In genomic region chr19:3129112-3129511, GRCh38 we compare ENCODE assay signal across 8 cellular contexts. TPM values are rescaled to one million over a fixed set of nuclear protein-coding genes. Genes with fewer than 3 reads are reported as not detected.
DNase-seq lines count a peak whose midpoint lies in the region; ATAC-seq and FAIRE-seq lines count a peak whose summit lies in the region.

No MANE protein-coding gene starts in this region.

- H3K27ac Mint-ChIP-seq in activated CD4-positive, alpha-beta T cell treated with anti-CD3 and anti-CD28 coated beads, Interleukin-2, amount 10 ng/mL, durations not matched to agents 7 days and 5 days = no peak overlapping the region
- H3K27ac Mint-ChIP-seq in stimulated activated naive B cell treated with anti-CD40 and anti-IgM and Interleukin-4, amounts not matched to agents 10 μg/mL and 1 μg/mL and 100 μg/mL, for 72 hours = no peak overlapping the region

- POLR2A ChIA-PET in activated CD4-positive, alpha-beta T cell treated with anti-CD3 and anti-CD28 coated beads, Interleukin-2, amount 10 ng/mL, durations not matched to agents 7 days and 5 days (lab: Charles Lee) = interaction anchor here (0.6 kb wide), 1 partner anchor 22 kb away, joined by 3 read pairs; no protein-coding TSS in a partner anchor

- H3K9me3 Mint-ChIP-seq in activated CD4-positive, alpha-beta T cell treated with anti-CD3 and anti-CD28 coated beads, Interleukin-2, amount 10 ng/mL, durations not matched to agents 7 days and 5 days = no peaks in the 10 kb centered on the region
- no peaks in the 10 kb centered on the region for H3K9me3 Mint-ChIP-seq in stimulated activated naive B cell treated with anti-CD40 and anti-IgM and Interleukin-4, amounts not matched to agents 10 μg/mL and 1 μg/mL and 100 μg/mL, for 72 hours

- peak; percentile 33 for DNase-seq in activated CD4-positive, alpha-beta T cell treated with anti-CD3 and anti-CD28 coated beads, Interleukin-2, amount 10 ng/mL, durations not matched to agents 7 days and 5 days
- DNase-seq in activated CD4-positive, alpha-beta T cell treated with anti-CD3 and anti-CD28 coated beads, Interleukin-2, amount 50 U/mL, for 48 hours = no peak
- peak; percentile 35 for DNase-seq in NCI-H1694 (lab: John Stamatoyannopoulos, UW)
- DNase-seq in stromal cell of bone marrow (ENCODE audit: low read depth) = peak; percentile 54
- no peak for DNase-seq in stimulated activated naive B cell treated with anti-CD40 and anti-IgM and Interleukin-4, amounts not matched to agents 10 μg/mL and 1 μg/mL and 100 μg/mL, for 72 hours
- no peak for DNase-seq in activated CD4-positive, alpha-beta T cell treated with anti-CD3 and anti-CD28 coated beads for 1 hour

- ATAC-seq in stimulated activated naive B cell treated with anti-CD40 and anti-IgM and Interleukin-4, amounts not matched to agents 10 μg/mL and 1 μg/mL and 100 μg/mL, for 72 hours (replicated peaks) = no peak
- ATAC-seq in GM19324 (IDR thresholded peaks at IDR 0.05; ENCODE audit: low FRiP score, unreplicated experiment) = no peak

- H3K27me3 Mint-ChIP-seq in activated CD4-positive, alpha-beta T cell treated with anti-CD3 and anti-CD28 coated beads, Interleukin-2, amount 10 ng/mL, durations not matched to agents 7 days and 5 days = peaks cover 5% of the 10 kb centered on the region
- H3K27me3 Mint-ChIP-seq in stimulated activated naive B cell treated with anti-CD40 and anti-IgM and Interleukin-4, amounts not matched to agents 10 μg/mL and 1 μg/mL and 100 μg/mL, for 72 hours = peaks cover 5 to 6% of the 10 kb centered on the region in 2 donors

- no peak overlapping the region for H3K4me3 Mint-ChIP-seq in activated CD4-positive, alpha-beta T cell treated with anti-CD3 and anti-CD28 coated beads, Interleukin-2, amount 10 ng/mL, durations not matched to agents 7 days and 5 days
- no peak overlapping the region for H3K4me3 Mint-ChIP-seq in stimulated activated naive B cell treated with anti-CD40 and anti-IgM and Interleukin-4, amounts not matched to agents 10 μg/mL and 1 μg/mL and 100 μg/mL, for 72 hours

- no peaks in the 10 kb centered on the region for H3K36me3 Mint-ChIP-seq in activated CD4-positive, alpha-beta T cell treated with anti-CD3 and anti-CD28 coated beads, Interleukin-2, amount 10 ng/mL, durations not matched to agents 7 days and 5 days (ENCODE audit: low read depth)
- H3K36me3 Mint-ChIP-seq in stimulated activated naive B cell treated with anti-CD40 and anti-IgM and Interleukin-4, amounts not matched to agents 10 μg/mL and 1 μg/mL and 100 μg/mL, for 72 hours = no peaks in the 10 kb centered on the region

- peaks cover 41% of the 10 kb centered on the region for H3K4me1 Mint-ChIP-seq in activated CD4-positive, alpha-beta T cell treated with anti-CD3 and anti-CD28 coated beads, Interleukin-2, amount 10 ng/mL, durations not matched to agents 7 days and 5 days
- peaks cover 28 to 37% of the 10 kb centered on the region in 2 donors for H3K4me1 Mint-ChIP-seq in stimulated activated naive B cell treated with anti-CD40 and anti-IgM and Interleukin-4, amounts not matched to agents 10 μg/mL and 1 μg/mL and 100 μg/mL, for 72 hours

- FAIRE-seq in endometrium (lab: Jason Lieb, UNC) = peak; percentile 75

- CTCF ChIA-PET in activated CD4-positive, alpha-beta T cell treated with anti-CD3 and anti-CD28 coated beads, Interleukin-2, amount 10 ng/mL, durations not matched to agents 7 days and 5 days (lab: Charles Lee) = interaction anchor here (0.6 to 4.1 kb wide), 12 partner anchors 10 to 185 kb away, joined by 3 to 23 read pairs (median 4); no protein-coding TSS in a partner anchor

RNA-seq across cellular contexts. Expression of gene GNA15, which starts 6.7 kb away (rescaled TPM):
- 10 to 100 TPM; 22.8 to 23.6 TPM for total RNA-seq in activated CD4-positive, alpha-beta T cell treated with anti-CD3 and anti-CD28 coated beads, Interleukin-2, amount 10 ng/mL, durations not matched to agents 7 days and 5 days

RNA-seq across cellular contexts. Expression of gene GNA11, which starts 35.0 kb away (rescaled TPM):
- under 1 TPM; 0.79 to 0.87 TPM for total RNA-seq in activated CD4-positive, alpha-beta T cell treated with anti-CD3 and anti-CD28 coated beads, Interleukin-2, amount 10 ng/mL, durations not matched to agents 7 days and 5 days

RNA-seq across cellular contexts. Expression of gene S1PR4, which starts 49.5 kb away (rescaled TPM):
- total RNA-seq in activated CD4-positive, alpha-beta T cell treated with anti-CD3 and anti-CD28 coated beads, Interleukin-2, amount 10 ng/mL, durations not matched to agents 7 days and 5 days = 100 to 1,000 TPM; 162 to 209 TPM

RNA-seq across cellular contexts. Expression of gene NCLN, which starts 56.6 kb away (rescaled TPM):
- 10 to 100 TPM; 52.1 to 56.0 TPM for total RNA-seq in activated CD4-positive, alpha-beta T cell treated with anti-CD3 and anti-CD28 coated beads, Interleukin-2, amount 10 ng/mL, durations not matched to agents 7 days and 5 days

Comparison
In these comparisons a context has a peak if more than half of its experiments do, and no peak if none do; other contexts are left out.
1. DNase-seq: peak in activated CD4-positive, alpha-beta T cell treated with anti-CD3 and anti-CD28 coated beads, Interleukin-2, amount 10 ng/mL, durations not matched to agents 7 days and 5 days (single experiment), NCI-H1694 (single experiment) and stromal cell of bone marrow (single experiment); none in activated CD4-positive, alpha-beta T cell treated with anti-CD3 and anti-CD28 coated beads, Interleukin-2, amount 50 U/mL, for 48 hours (0 of 2), stimulated activated naive B cell treated with anti-CD40 and anti-IgM and Interleukin-4, amounts not matched to agents 10 μg/mL and 1 μg/mL and 100 μg/mL, for 72 hours (single experiment) and activated CD4-positive, alpha-beta T cell treated with anti-CD3 and anti-CD28 coated beads for 1 hour (single experiment).